8 cellular contexts compared by ENCODE assay signal in genomic region chr20:5950271-5951031, GRCh38. TPM values are rescaled to one million over a fixed set of nuclear protein-coding genes. Genes with fewer than 3 reads are reported as not detected.
DNase-seq lines count a peak whose midpoint lies in the region; ATAC-seq and TF ChIP-seq lines count a peak whose summit lies in the region.

Gene MCM8 (plus strand): TSS chr20:5950652. CDS start chr20:5952016, 1,364 bp downstream.
Gene TRMT6 (minus strand): TSS chr20:5950533. CDS start chr20:5950405, 128 bp downstream.

- intact Hi-C loops in CD4-positive, alpha-beta T cell (cut with DNase I, micrococcal nuclease) = loop anchor here (2.0 to 10.0 kb wide), 5 partner anchors 113 to 833 kb away; partner anchors contain the start of genes PCNA (in 1 of the 2) and SHLD1 (in 1 of the 2)
- intact Hi-C loops in dorsolateral prefrontal cortex (cut with DNase I) = loop anchor here in 1 of 2 donors (2.0 kb wide), 1 partner anchor 200 kb away; the partner anchor contains the start of gene SHLD1

- H3K9me3 ChIP-seq in CD4-positive, alpha-beta T cell (ENCODE audit: control insufficient read depth, low read length) = no peaks in the 10 kb centered on the region
- H3K9me3 ChIP-seq in liver (ENCODE audit: control insufficient read depth in 4 of 4, low read length in 3 of 4) = no peaks in the 10 kb centered on the region

- H3K4me3 ChIP-seq in dorsolateral prefrontal cortex (peak within 1 kb of the TSS; percentile 65 to 100 (median 92)), liver (ENCODE audit: low read depth in 1 of 3, low read length in 3 of 3) (peak within 1 kb of the TSS; percentile 71 to 96 (median 90))

- WGBS in liver = under 1% methylated on average over 61 of the region's 61 CpGs

- no peaks in the 10 kb centered on the region for H3K9me3 Mint-ChIP-seq in CD4-positive, alpha-beta T cell

- peak within 1 kb of the TSS; percentile 55 for H3K27ac ChIP-seq in CD4-positive, alpha-beta T cell (ENCODE audit: low read depth, low read length)
- H3K27ac ChIP-seq in dorsolateral prefrontal cortex = peak within 1 kb of the TSS in 40 of 59 donors; percentile 3 to 85 (median 58)
- peak within 1 kb of the TSS; percentile 21 to 24 for H3K27ac ChIP-seq in liver (ENCODE audit: low read depth in 1 of 2, low read length in 2 of 2)

- peak within 1 kb of the TSS; percentile 81 for H3K27ac Mint-ChIP-seq in CD4-positive, alpha-beta T cell

- no peaks in the 10 kb centered on the region for H3K27me3 Mint-ChIP-seq in CD4-positive, alpha-beta T cell

- peak; percentile 89 to 95 (median 93) for DNase-seq in CD4-positive, alpha-beta T cell
- peak; percentile 99 for DNase-seq in NCI-H82 (lab: John Stamatoyannopoulos, UW)
- peak; percentile 96 for DNase-seq in activated CD4-positive, alpha-beta T cell treated with anti-CD3 and anti-CD28 coated beads, Interleukin-2, amount 50 U/mL, for 4 hours
- peak; percentile 90 to 96 (median 95) for DNase-seq in dorsolateral prefrontal cortex
- peak; percentile 97 for DNase-seq in stimulated activated CD4-positive, alpha-beta T cell treated with anti-CD3 and anti-CD28 coated beads, Interleukin-4, amount 100 ng/mL, for 1 hour

- peaks cover 38% of the 10 kb centered on the region for H3K4me1 Mint-ChIP-seq in CD4-positive, alpha-beta T cell (ENCODE audit: low read depth)

- peaks cover 6 to 19% (median 10%) of the 10 kb centered on the region in 4 donors for H3K36me3 ChIP-seq in liver (ENCODE audit: control insufficient read depth in 4 of 4, insufficient read depth in 3 of 4, low read depth in 1 of 4, low read length in 3 of 4)

- no peak for TF ChIP-seq CTCF in CD4-positive, alpha-beta T cell (IDR thresholded peaks at IDR 0.05)
- TF ChIP-seq CTCF in dorsolateral prefrontal cortex (IDR thresholded peaks at IDR 0.05 in 54 of 56, conservative IDR thresholded peaks at IDR 0.05 in 2 of 56; ENCODE audit: low read depth in 1 of 56, partially characterized antibody in 56 of 56) (peak in 38 of 56 donors; percentile 3 to 59 (median 26)), liver (IDR thresholded peaks at IDR 0.05; ENCODE audit: low read depth, low read length, missing input control) (no peak)

- ATAC-seq in CD4-positive, alpha-beta T cell (ENCODE audit: poor library complexity) = peak; percentile 97
- ATAC-seq in GM19452 (IDR thresholded peaks at IDR 0.05; ENCODE audit: unreplicated experiment) (peak; percentile 96), HG03575 (IDR thresholded peaks at IDR 0.05; ENCODE audit: extremely low read depth, insufficient number of reproducible peaks, low FRiP score, unreplicated experiment) (peak; percentile 76)

- peak within 1 kb of the TSS; percentile 26 to 30 for H3K9ac ChIP-seq in liver (ENCODE audit: low read depth in 1 of 2, low read length in 2 of 2)

- H3K36me3 Mint-ChIP-seq in CD4-positive, alpha-beta T cell (ENCODE audit: low read depth) = peaks cover 64% of the 10 kb centered on the region

- POLR2A ChIA-PET in CD4-positive, alpha-beta T cell (lab: Charles Lee) = interaction anchor here (1.5 kb wide), 1 partner anchor 28 kb away, joined by 3 read pairs; no protein-coding TSS in a partner anchor

- CTCF ChIA-PET in CD4-positive, alpha-beta T cell (lab: Charles Lee) = interaction anchor here (0.6 kb wide), 1 partner anchor 194 kb away, joined by 3 read pairs; no protein-coding TSS in a partner anchor

- peaks cover 7 to 19% (median 17%) of the 10 kb centered on the region in 4 donors for H3K4me1 ChIP-seq in liver (ENCODE audit: control insufficient read depth in 4 of 4, insufficient read depth in 4 of 4, low read length in 3 of 4)

- H3K27me3 ChIP-seq in CD4-positive, alpha-beta T cell (ENCODE audit: control insufficient read depth, insufficient read depth, low read length) = no peaks in the 10 kb centered on the region
- no peaks in the 10 kb centered on the region for H3K27me3 ChIP-seq in dorsolateral prefrontal cortex
- no peaks in the 10 kb centered on the region for H3K27me3 ChIP-seq in liver (ENCODE audit: control insufficient read depth in 4 of 4, insufficient read depth in 4 of 4, low read length in 3 of 4)

- peak within 1 kb of the TSS; percentile 94 for H3K4me3 Mint-ChIP-seq in CD4-positive, alpha-beta T cell

- TF ChIP-seq RAD21 in liver (IDR thresholded peaks at IDR 0.05) = peak; percentile 57 to 68

TF ChIP-seq in liver, 16 proteins besides CTCF, POLR2A, EP300 and RAD21:
- TF ChIP-seq HNF4A (conservative IDR thresholded peaks at IDR 0.05) (peak in 1 of 2 donors; percentile 30), YY1 (IDR thresholded peaks at IDR 0.05) (peak; percentile 80), EGR1 (IDR thresholded peaks at IDR 0.05; ENCODE audit: low read depth in 2 of 2) (peak; percentile 96 to 97), MAX (IDR thresholded peaks at IDR 0.05) (peak; percentile 99), FOXA2 (IDR thresholded peaks at IDR 0.05) (no peak), REST (IDR thresholded peaks at IDR 0.05) (peak; percentile 91), HNF4G (IDR thresholded peaks at IDR 0.05) (no peak), ZBTB33 (IDR thresholded peaks at IDR 0.05) (peak; percentile 80), TAF1 (conservative IDR thresholded peaks at IDR 0.05) (no peak), JUND (IDR thresholded peaks at IDR 0.05) (peak in 1 of 2 donors; percentile 52), SP1 (IDR thresholded peaks at IDR 0.05) (peak; percentile 87), RXRA (IDR thresholded peaks at IDR 0.05) (peak; percentile 40 to 60), GABPA (IDR thresholded peaks at IDR 0.05 in 1 of 2, conservative IDR thresholded peaks at IDR 0.05 in 1 of 2) (peak; percentile 90 to 99)

RNA-seq across cellular contexts. Expression of gene MCM8, which starts in this region (rescaled TPM):
- total RNA-seq in CD4-positive, alpha-beta T cell = 1 to 10 TPM; 1.4 to 1.7 TPM
- total RNA-seq in dorsolateral prefrontal cortex (1 to 10 TPM; 2.2 to 8.2 (median 5.0) TPM), liver (10 to 100 TPM in 1 of 2 donors, 1 to 10 TPM in 1; 2.1 to 11.0 TPM)
- polyA plus RNA-seq in liver = under 1 TPM; 0.49 to 0.97 TPM

RNA-seq across cellular contexts. Expression of gene TRMT6, which starts in this region (rescaled TPM):
- 1 to 10 TPM; 8.1 TPM for total RNA-seq in CD4-positive, alpha-beta T cell
- total RNA-seq in dorsolateral prefrontal cortex = 10 to 100 TPM in 98 of 120 experiments, 1 to 10 TPM in 22; 5.5 to 20.4 (median 12.4) TPM
- 1 to 10 TPM; 3.1 to 4.2 TPM for total RNA-seq in liver
- polyA plus RNA-seq in liver = 1 to 10 TPM; 3.9 to 6.2 TPM

Comparison
In these comparisons a context has a peak if more than half of its experiments do, and no peak if none do; other contexts are left out.
1. Peak in every context shown above with its lines: DNase-seq, ATAC-seq, H3K4me3 ChIP-seq and H3K27ac ChIP-seq.
2. CTCF ChIP-seq: peak in dorsolateral prefrontal cortex (38 of 56); none in CD4-positive, alpha-beta T cell (single experiment) and liver (single experiment).